ENCODE assay signal across 10 cellular contexts in the genomic region with DNA sequence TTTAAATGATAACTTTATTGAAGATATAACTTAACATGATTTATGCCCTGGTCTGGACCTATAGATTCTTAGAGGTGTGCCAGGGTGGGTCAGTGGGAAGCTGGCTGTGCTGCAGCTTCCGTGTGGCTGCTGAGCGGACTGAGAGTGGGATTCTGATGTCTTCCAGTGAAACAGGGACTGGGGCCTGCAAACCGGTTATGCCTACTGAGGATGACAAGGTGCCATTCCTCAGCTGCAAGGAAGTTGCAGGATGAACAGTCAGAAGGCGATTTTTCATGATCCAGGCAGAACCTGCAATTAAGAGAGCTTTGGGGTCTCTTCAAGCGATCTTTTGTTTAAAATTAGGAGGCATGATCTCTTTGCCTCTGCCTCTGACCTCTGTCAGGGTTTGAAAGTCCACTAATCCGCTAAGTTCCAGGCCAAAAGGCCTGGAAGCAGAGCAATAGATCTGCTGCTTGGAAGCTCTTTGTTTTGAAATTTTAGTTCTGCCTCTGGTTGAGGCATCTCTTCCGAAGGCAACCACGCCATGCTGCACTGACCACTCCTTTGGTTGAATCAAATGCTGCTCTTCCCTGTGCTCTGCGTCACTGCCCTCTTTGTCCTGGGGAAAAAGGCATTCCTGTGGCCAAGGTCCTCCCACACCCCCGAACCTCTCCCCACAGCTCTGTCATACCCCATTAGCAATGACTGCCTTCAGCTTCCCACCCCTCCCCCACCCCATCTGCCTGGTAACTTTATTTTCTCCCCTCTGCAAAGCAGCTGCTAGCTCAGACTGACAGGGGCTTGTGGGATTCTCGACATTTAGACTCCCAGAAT. TPM values are rescaled to one million over a fixed set of nuclear protein-coding genes. Genes with fewer than 3 reads are reported as not detected.
A peak's percentile ranks its signal among the peaks of the same experiment; 100 is the strongest.
DNase-seq lines count a peak whose midpoint lies in the region; ATAC-seq, FAIRE-seq and TF ChIP-seq lines count a peak whose summit lies in the region.
"Had no signal": no experiment of that assay in that cellular context is flagged by ENCODE, and none has a peak within 500 bp of the region (broad histone marks: within the 10 kb centered on the region; RNA-seq: fewer than 3 reads in every experiment).

No MANE protein-coding gene starts in this region.

- H3K27ac ChIP-seq in CD4-positive, CD25-positive, alpha-beta regulatory T cell (ENCODE audit: insufficient read depth, low read length, poor library complexity, severe bottlenecking), result peak overlapping the region; percentile 82
- H3K27ac ChIP-seq in HepG2 (ENCODE audit: extremely low read length, insufficient read depth, low read length), result peak overlapping the region; percentile 67
- H3K27ac ChIP-seq in coronary artery, result no peak overlapping the region
- H3K27ac ChIP-seq: HL-60 had no signal

- BruUV-seq in HepG2 (replicated peaks; lab: Mats Ljungman, UMichigan), result no TSS peak

- peaks cover 34 to 79% (median 60%) of the 10 kb centered on the region in 4 donors for H3K4me1 Mint-ChIP-seq in CD4-positive, CD25-positive, alpha-beta regulatory T cell
- H3K4me1 Mint-ChIP-seq in activated CD8-positive, alpha-beta T cell treated with anti-CD3 and anti-CD28 coated beads, Interleukin-2, amount 10 ng/mL, durations not matched to agents 7 days and 5 days (ENCODE audit: low read depth), result peaks cover 50% of the 10 kb centered on the region

- ATAC-seq in CD4-positive, CD25-positive, alpha-beta regulatory T cell (ENCODE audit: low read depth in 2 of 2), result no peak
- no peak for ATAC-seq in activated CD8-positive, alpha-beta T cell treated with anti-CD3 and anti-CD28 coated beads, Interleukin-2, amount 10 ng/mL, durations not matched to agents 7 days and 5 days
- ATAC-seq in HepG2 (peak; percentile 57), HG02981 (IDR thresholded peaks at IDR 0.05; ENCODE audit: unreplicated experiment) (no peak)
- ATAC-seq: heart right ventricle had no signal

- WGBS in HepG2 (ENCODE audit: low lambda C conversion rate), result 10% methylated on average over 11 of the region's 11 CpGs

- peaks cover 61% of the 10 kb centered on the region for H3K4me1 ChIP-seq in CD4-positive, CD25-positive, alpha-beta regulatory T cell (ENCODE audit: control insufficient read depth, insufficient read depth, low read length, poor library complexity, severe bottlenecking)
- H3K4me1 ChIP-seq in HepG2 (ENCODE audit: insufficient read depth, low read length), result peaks cover 67% of the 10 kb centered on the region

- H3K27ac Mint-ChIP-seq in CD4-positive, CD25-positive, alpha-beta regulatory T cell, result peak overlapping the region; percentile 89 to 99 (median 90)
- peak overlapping the region; percentile 84 for H3K27ac Mint-ChIP-seq in activated CD8-positive, alpha-beta T cell treated with anti-CD3 and anti-CD28 coated beads, Interleukin-2, amount 10 ng/mL, durations not matched to agents 7 days and 5 days

- peak; percentile 52 to 62; a peak in 3 of 4 replicates for TF ChIP-seq POLR2A in HepG2 (IDR thresholded peaks at IDR 0.05; ENCODE audit: insufficient read depth in 1 of 2, low read depth in 2 of 2, low read length in 2 of 2)

- no peaks in the 10 kb centered on the region for H3K9me3 Mint-ChIP-seq in CD4-positive, CD25-positive, alpha-beta regulatory T cell
- no peaks in the 10 kb centered on the region for H3K9me3 Mint-ChIP-seq in activated CD8-positive, alpha-beta T cell treated with anti-CD3 and anti-CD28 coated beads, Interleukin-2, amount 10 ng/mL, durations not matched to agents 7 days and 5 days (ENCODE audit: insufficient read depth)

- in situ Hi-C loops in HepG2 (cut with HindIII; ENCODE audit: extremely low pct_ligation_motif_present, low pct_unique_long_range_greater_than_20kb), result no loop called here

- no peaks in the 10 kb centered on the region for H3K36me3 ChIP-seq in CD4-positive, CD25-positive, alpha-beta regulatory T cell (ENCODE audit: control insufficient read depth, insufficient read depth, low read length)
- H3K36me3 ChIP-seq in HepG2 (replicated peaks in 1 of 2; ENCODE audit: control insufficient read depth in 1 of 2, insufficient read depth in 2 of 2, low read length in 2 of 2), result no peaks in the 10 kb centered on the region; a peak in 1 of 5 replicates
- H3K36me3 ChIP-seq: heart right ventricle had no signal

- intact Hi-C loops in HepG2 (cut with micrococcal nuclease; ENCODE audit: unreplicated experiment), result loop anchor here (1.0 kb wide), 2 partner anchors 22 to 26 kb away; a partner anchor contains a TSS

- H3K4me3 Mint-ChIP-seq in CD4-positive, CD25-positive, alpha-beta regulatory T cell, result peak overlapping the region; percentile 86 to 100 (median 98)
- no peak overlapping the region for H3K4me3 Mint-ChIP-seq in activated CD8-positive, alpha-beta T cell treated with anti-CD3 and anti-CD28 coated beads, Interleukin-2, amount 10 ng/mL, durations not matched to agents 7 days and 5 days

- peak; percentile 26 for FAIRE-seq in HepG2 (lab: Jason Lieb, UNC)

- peaks cover 5% of the 10 kb centered on the region for H3K36me3 Mint-ChIP-seq in CD4-positive, CD25-positive, alpha-beta regulatory T cell
- peaks cover 6% of the 10 kb centered on the region for H3K36me3 Mint-ChIP-seq in activated CD8-positive, alpha-beta T cell treated with anti-CD3 and anti-CD28 coated beads, Interleukin-2, amount 10 ng/mL, durations not matched to agents 7 days and 5 days (ENCODE audit: low read depth)

- H3K4me2 ChIP-seq in HepG2 (ENCODE audit: low read depth, low read length), result peak overlapping the region; percentile 97

- H3K27me3 Mint-ChIP-seq in CD4-positive, CD25-positive, alpha-beta regulatory T cell, result no peaks in the 10 kb centered on the region
- H3K27me3 Mint-ChIP-seq in activated CD8-positive, alpha-beta T cell treated with anti-CD3 and anti-CD28 coated beads, Interleukin-2, amount 10 ng/mL, durations not matched to agents 7 days and 5 days (ENCODE audit: low read depth), result no peaks in the 10 kb centered on the region

- no peaks in the 10 kb centered on the region for H3K27me3 ChIP-seq in CD4-positive, CD25-positive, alpha-beta regulatory T cell (ENCODE audit: control insufficient read depth, insufficient read depth, low read length)
- no peaks in the 10 kb centered on the region; a peak in 2 of 5 replicates for H3K27me3 ChIP-seq in HepG2 (ENCODE audit: control insufficient read depth in 1 of 2, insufficient read depth in 2 of 2, low read length in 2 of 2)
- H3K27me3 ChIP-seq: heart right ventricle had no signal

- peak overlapping the region; percentile 68 for H3K9ac ChIP-seq in HepG2 (ENCODE audit: insufficient read depth, low read depth, low read length)

- TF ChIP-seq EP300 in HepG2 (IDR thresholded peaks at IDR 0.05; ENCODE audit: low read depth in 2 of 2, low read length in 2 of 2), result peak in 1 of 2 experiments; percentile 17; a peak in 1 of 4 replicates
- no peak for TF ChIP-seq EP300 in HepG2 (CRISPR knock-in tag; IDR thresholded peaks at IDR 0.05; ENCODE audit: borderline replicate concordance)

- no peak for TF ChIP-seq CTCF in HepG2 (CRISPR knock-in tag; IDR thresholded peaks at IDR 0.05)
- TF ChIP-seq CTCF in coronary artery (IDR thresholded peaks at IDR 0.05), result no peak

- H2AFZ ChIP-seq in HepG2 (ENCODE audit: low read length), result peak overlapping the region; percentile 85

- no peaks in the 10 kb centered on the region for H3K9me3 ChIP-seq in CD4-positive, CD25-positive, alpha-beta regulatory T cell (ENCODE audit: control insufficient read depth in 2 of 2, low read length in 2 of 2)
- no peaks in the 10 kb centered on the region for H3K9me3 ChIP-seq in HepG2 (ENCODE audit: low read length)
- H3K9me3 ChIP-seq: heart right ventricle had no signal

- no peaks in the 10 kb centered on the region for H4K20me1 ChIP-seq in HepG2 (ENCODE audit: insufficient read depth, low read length)

- CTCF ChIA-PET in activated CD8-positive, alpha-beta T cell treated with anti-CD3 and anti-CD28 coated beads, Interleukin-2, amount 10 ng/mL, durations not matched to agents 7 days and 5 days (lab: Charles Lee), result interaction anchor here (0.8 to 6.6 kb wide), 11 partner anchors 10 to 70 kb away, joined by 3 to 76 read pairs (median 6); a partner anchor contains a TSS
- CTCF ChIA-PET in HepG2 (lab: Yijun Ruan, JAX; ENCODE audit: low intra/inter-chr PET ratio, low total read pairs), result interaction anchor here (0.5 kb wide), 1 partner anchor 671 kb away, joined by 3 read pairs; no protein-coding TSS in a partner anchor

- peak overlapping the region; percentile 94 for H3K4me3 ChIP-seq in CD4-positive, CD25-positive, alpha-beta regulatory T cell (ENCODE audit: low read depth, low read length)
- peak overlapping the region; percentile 41 to 100 (median 45) for H3K4me3 ChIP-seq in HepG2 (replicated peaks in 1 of 3; ENCODE audit: insufficient read depth in 1 of 3, low read depth in 2 of 3, low read length in 3 of 3)
- H3K4me3 ChIP-seq in coronary artery, result no peak overlapping the region
- H3K4me3 ChIP-seq: heart right ventricle had no signal

- peaks cover 35% of the 10 kb centered on the region for H3K79me2 ChIP-seq in HepG2 (ENCODE audit: insufficient read depth, low read length)

- POLR2A ChIA-PET in activated CD8-positive, alpha-beta T cell treated with anti-CD3 and anti-CD28 coated beads, Interleukin-2, amount 10 ng/mL, durations not matched to agents 7 days and 5 days (lab: Charles Lee), result interaction anchor here (1.2 to 1.8 kb wide), 4 partner anchors 25 to 30 kb away, joined by 3 to 10 read pairs (median 5); a partner anchor contains a TSS
- POLR2A ChIA-PET in HepG2 (lab: Yijun Ruan, JAX), result interaction anchor here (1.0 to 5.3 kb wide), 9 partner anchors 8 to 415 kb away, joined by 3 to 131 read pairs (median 6); a partner anchor contains a TSS

- no peak; the same call in 1 of the 2 replicates for TF ChIP-seq RAD21 in HepG2 (CRISPR knock-in tag; IDR thresholded peaks at IDR 0.05)

- DNase-seq in CD4-positive, CD25-positive, alpha-beta regulatory T cell, result no peak
- DNase-seq in HT1080 (ENCODE audit: low read depth) (peak; percentile 77), HepG2 (ENCODE audit: low spot score) (peak; percentile 70), dedifferentiated amniotic fluid mesenchymal stem cell (ENCODE audit: extremely low spot score) (no peak), coronary artery (ENCODE audit: low spot score) (no peak)
- DNase-seq in activated CD8-positive, alpha-beta T cell treated with anti-CD3 and anti-CD28 coated beads, Interleukin-2, amount 10 ng/mL, durations not matched to agents 7 days and 5 days, result no peak
- no peak for DNase-seq in stimulated activated CD4-positive, alpha-beta T cell treated with anti-CD3 and anti-CD28 coated beads, Interleukin-4, amount 100 ng/mL, for 1 hour
- DNase-seq: heart right ventricle had no signal

RNA-seq across cellular contexts. Expression of a gene that starts 2.0 kb away (rescaled TPM):
- total RNA-seq in CD4-positive, CD25-positive, alpha-beta regulatory T cell, result 4.6 TPM
- polyA plus RNA-seq in CD4-positive, CD25-positive, alpha-beta regulatory T cell, result 10 to 100 TPM in 1 of 4 donors, 1 to 10 TPM in 3; 7.0 to 12.8 (median 8.7) TPM
- total RNA-seq in HT1080 (2014; rRNA removed; shearing (Covaris generic)), result 0.19 and 0.33 TPM in 2 replicates
- 0.52 and 0.70 TPM in 2 replicates for polyA plus RNA-seq in HT1080 (2015; cell fraction: cytosol; rRNA removed)
- polyA plus RNA-seq in HT1080 (2015; cell fraction: nucleus; rRNA removed), result 0.24 and 0.36 TPM in 2 replicates
- total RNA-seq in activated CD8-positive, alpha-beta T cell treated with anti-CD3 and anti-CD28 coated beads, Interleukin-2, amount 10 ng/mL, durations not matched to agents 7 days and 5 days, result 1 to 10 TPM; 1.2 to 1.4 TPM
- total RNA-seq in HepG2 (2016; rRNA removed; fragmentation: Illumina TruSeq; extraction: Trizol), result 4.3 and 4.5 TPM in 2 replicates
- total RNA-seq in HepG2 (2016; cell fraction: cytosol; rRNA removed; fragmentation: Illumina TruSeq; extraction: Trizol; ENCODE audit: low read depth), result 1.1 and 1.2 TPM in 2 replicates
- total RNA-seq in HepG2 (2016; cell fraction: insoluble cytoplasmic fraction; rRNA removed; fragmentation: Illumina TruSeq; extraction: Trizol), result 4.0 and 5.3 TPM in 2 replicates
- 3.7 and 4.4 TPM in 2 replicates for total RNA-seq in HepG2 (2016; cell fraction: membrane; rRNA removed; fragmentation: Illumina TruSeq; extraction: Trizol)
- 3.6 TPM in 2 replicates for total RNA-seq in HepG2 (2016; cell fraction: nucleus; rRNA removed; fragmentation: Illumina TruSeq; extraction: Trizol)
- polyA plus RNA-seq in HepG2 (2011; rRNA removed), result 1.5 and 2.1 TPM in 2 replicates
- 1.5 and 2.6 TPM in 2 replicates for polyA plus RNA-seq in HepG2 (2011; cell fraction: cytosol; rRNA removed)
- polyA plus RNA-seq in HepG2 (2011; cell fraction: nucleus; rRNA removed), result 0.71 and 0.80 TPM in 2 replicates
- 5.4 and 6.9 TPM in 2 replicates for polyA plus RNA-seq in HepG2 (2012)
- polyA plus RNA-seq in HepG2 (2016; cell fraction: cytosol; fragmentation: Illumina TruSeq; extraction: Trizol; ENCODE audit: low read depth), result 0.60 and 0.85 TPM in 2 replicates
- polyA plus RNA-seq in HepG2 (2016; cell fraction: insoluble cytoplasmic fraction; fragmentation: Illumina TruSeq; extraction: Trizol; ENCODE audit: low read depth), result 2.9 and 4.2 TPM in 2 replicates
- 1.7 and 1.8 TPM in 2 replicates for polyA plus RNA-seq in HepG2 (2016; cell fraction: membrane; fragmentation: Illumina TruSeq; extraction: Trizol; ENCODE audit: low read depth)
- 5.0 and 6.2 TPM in 2 replicates for polyA plus RNA-seq in HepG2 (2016; cell fraction: nucleus; fragmentation: Illumina TruSeq; extraction: Trizol; ENCODE audit: insufficient read depth, low read depth)
- polyA minus RNA-seq in HepG2 (2011; rRNA and poly(A)+ RNA removed; ENCODE audit: low replicate concordance), result 6.2 TPM in 1 of 2 replicates, not detected in the other
- 2.0 and 2.7 TPM in 2 replicates for polyA minus RNA-seq in HepG2 (2011; cell fraction: cytosol; rRNA and poly(A)+ RNA removed)
- polyA minus RNA-seq in HepG2 (2011; cell fraction: nucleus; rRNA and poly(A)+ RNA removed), result 1.4 and 2.6 TPM in 2 replicates

RNA-seq across cellular contexts. Expression of a gene that starts 2.1 kb away (rescaled TPM):
- total RNA-seq in CD4-positive, CD25-positive, alpha-beta regulatory T cell, result 28.0 TPM
- 10 to 100 TPM; 43.2 to 73.8 (median 49.0) TPM for polyA plus RNA-seq in CD4-positive, CD25-positive, alpha-beta regulatory T cell
- 10.6 and 11.3 TPM in 2 replicates for total RNA-seq in HT1080 (2014; rRNA removed; shearing (Covaris generic))
- polyA plus RNA-seq in HT1080 (2015; cell fraction: cytosol; rRNA removed), result 13.0 and 13.9 TPM in 2 replicates
- 4.1 and 6.2 TPM in 2 replicates for polyA plus RNA-seq in HT1080 (2015; cell fraction: nucleus; rRNA removed)
- total RNA-seq in activated CD8-positive, alpha-beta T cell treated with anti-CD3 and anti-CD28 coated beads, Interleukin-2, amount 10 ng/mL, durations not matched to agents 7 days and 5 days, result 10 to 100 TPM; 29.0 to 30.3 TPM
- total RNA-seq in HepG2 (2016; rRNA removed; fragmentation: Illumina TruSeq; extraction: Trizol), result 151 and 181 TPM in 2 replicates
- 20.8 and 20.9 TPM in 2 replicates for total RNA-seq in HepG2 (2016; cell fraction: cytosol; rRNA removed; fragmentation: Illumina TruSeq; extraction: Trizol; ENCODE audit: low read depth)
- total RNA-seq in HepG2 (2016; cell fraction: insoluble cytoplasmic fraction; rRNA removed; fragmentation: Illumina TruSeq; extraction: Trizol), result 143 and 194 TPM in 2 replicates
- total RNA-seq in HepG2 (2016; cell fraction: membrane; rRNA removed; fragmentation: Illumina TruSeq; extraction: Trizol), result 32.3 and 33.6 TPM in 2 replicates
- total RNA-seq in HepG2 (2016; cell fraction: nucleus; rRNA removed; fragmentation: Illumina TruSeq; extraction: Trizol), result 129 and 136 TPM in 2 replicates
- polyA plus RNA-seq in HepG2 (2011; rRNA removed), result 153 and 175 TPM in 2 replicates
- polyA plus RNA-seq in HepG2 (2011; cell fraction: cytosol; rRNA removed), result 103 and 140 TPM in 2 replicates
- polyA plus RNA-seq in HepG2 (2011; cell fraction: nucleus; rRNA removed), result 97.8 and 111 TPM in 2 replicates
- polyA plus RNA-seq in HepG2 (2012), result 154 and 170 TPM in 2 replicates
- polyA plus RNA-seq in HepG2 (2016; cell fraction: cytosol; fragmentation: Illumina TruSeq; extraction: Trizol; ENCODE audit: low read depth), result 10.8 and 11.0 TPM in 2 replicates
- polyA plus RNA-seq in HepG2 (2016; cell fraction: insoluble cytoplasmic fraction; fragmentation: Illumina TruSeq; extraction: Trizol; ENCODE audit: low read depth), result 162 and 177 TPM in 2 replicates
- 19.7 and 20.5 TPM in 2 replicates for polyA plus RNA-seq in HepG2 (2016; cell fraction: membrane; fragmentation: Illumina TruSeq; extraction: Trizol; ENCODE audit: low read depth)
- 75.4 and 82.9 TPM in 2 replicates for polyA plus RNA-seq in HepG2 (2016; cell fraction: nucleus; fragmentation: Illumina TruSeq; extraction: Trizol; ENCODE audit: insufficient read depth, low read depth)
- polyA minus RNA-seq in HepG2 (2011; rRNA and poly(A)+ RNA removed; ENCODE audit: low replicate concordance), result 5.0 and 112 TPM in 2 replicates
- 52.5 and 73.0 TPM in 2 replicates for polyA minus RNA-seq in HepG2 (2011; cell fraction: cytosol; rRNA and poly(A)+ RNA removed)
- polyA minus RNA-seq in HepG2 (2011; cell fraction: nucleus; rRNA and poly(A)+ RNA removed), result 221 and 291 TPM in 2 replicates

RNA-seq across cellular contexts. Expression of a gene that starts 25.5 kb away (rescaled TPM):
- total RNA-seq in CD4-positive, CD25-positive, alpha-beta regulatory T cell, result 178 TPM
- 100 to 1,000 TPM; 272 to 336 (median 287) TPM for polyA plus RNA-seq in CD4-positive, CD25-positive, alpha-beta regulatory T cell
- total RNA-seq in HT1080 (2014; rRNA removed; shearing (Covaris generic)), result 378 and 390 TPM in 2 replicates
- 253 and 278 TPM in 2 replicates for polyA plus RNA-seq in HT1080 (2015; cell fraction: cytosol; rRNA removed)
- polyA plus RNA-seq in HT1080 (2015; cell fraction: nucleus; rRNA removed), result 475 and 539 TPM in 2 replicates
- total RNA-seq in activated CD8-positive, alpha-beta T cell treated with anti-CD3 and anti-CD28 coated beads, Interleukin-2, amount 10 ng/mL, durations not matched to agents 7 days and 5 days, result 100 to 1,000 TPM; 362 to 394 TPM
- total RNA-seq in HepG2 (2016; rRNA removed; fragmentation: Illumina TruSeq; extraction: Trizol), result 454 and 733 TPM in 2 replicates
- total RNA-seq in HepG2 (2016; cell fraction: cytosol; rRNA removed; fragmentation: Illumina TruSeq; extraction: Trizol; ENCODE audit: low read depth), result 40.2 and 45.7 TPM in 2 replicates
- total RNA-seq in HepG2 (2016; cell fraction: insoluble cytoplasmic fraction; rRNA removed; fragmentation: Illumina TruSeq; extraction: Trizol), result 445 and 739 TPM in 2 replicates
- 92.3 and 106 TPM in 2 replicates for total RNA-seq in HepG2 (2016; cell fraction: membrane; rRNA removed; fragmentation: Illumina TruSeq; extraction: Trizol)
- 346 and 369 TPM in 2 replicates for total RNA-seq in HepG2 (2016; cell fraction: nucleus; rRNA removed; fragmentation: Illumina TruSeq; extraction: Trizol)
- 215 and 264 TPM in 2 replicates for polyA plus RNA-seq in HepG2 (2011; rRNA removed)
- polyA plus RNA-seq in HepG2 (2011; cell fraction: cytosol; rRNA removed), result 129 and 152 TPM in 2 replicates
- 61.2 and 69.5 TPM in 2 replicates for polyA plus RNA-seq in HepG2 (2011; cell fraction: nucleus; rRNA removed)
- 143 and 176 TPM in 2 replicates for polyA plus RNA-seq in HepG2 (2012)
- polyA plus RNA-seq in HepG2 (2016; cell fraction: cytosol; fragmentation: Illumina TruSeq; extraction: Trizol; ENCODE audit: low read depth), result 21.5 and 24.7 TPM in 2 replicates
- 503 and 513 TPM in 2 replicates for polyA plus RNA-seq in HepG2 (2016; cell fraction: insoluble cytoplasmic fraction; fragmentation: Illumina TruSeq; extraction: Trizol; ENCODE audit: low read depth)
- polyA plus RNA-seq in HepG2 (2016; cell fraction: membrane; fragmentation: Illumina TruSeq; extraction: Trizol; ENCODE audit: low read depth), result 41.2 and 52.0 TPM in 2 replicates
- 228 and 232 TPM in 2 replicates for polyA plus RNA-seq in HepG2 (2016; cell fraction: nucleus; fragmentation: Illumina TruSeq; extraction: Trizol; ENCODE audit: insufficient read depth, low read depth)
- polyA minus RNA-seq in HepG2 (2011; rRNA and poly(A)+ RNA removed; ENCODE audit: low replicate concordance), result 569 and 652 TPM in 2 replicates
- 159 and 172 TPM in 2 replicates for polyA minus RNA-seq in HepG2 (2011; cell fraction: cytosol; rRNA and poly(A)+ RNA removed)
- 290 and 331 TPM in 2 replicates for polyA minus RNA-seq in HepG2 (2011; cell fraction: nucleus; rRNA and poly(A)+ RNA removed)

Comparison
In these comparisons a context has a peak if more than half of its experiments do, and no peak if none do; other contexts are left out.
1. DNase-seq: peak in HT1080 (single experiment) and HepG2 (single experiment); none in CD4-positive, CD25-positive, alpha-beta regulatory T cell (0 of 3), activated CD8-positive, alpha-beta T cell treated with anti-CD3 and anti-CD28 coated beads, Interleukin-2, amount 10 ng/mL, durations not matched to agents 7 days and 5 days (single experiment), dedifferentiated amniotic fluid mesenchymal stem cell (single experiment), stimulated activated CD4-positive, alpha-beta T cell treated with anti-CD3 and anti-CD28 coated beads, Interleukin-4, amount 100 ng/mL, for 1 hour (single experiment) and coronary artery (single experiment).
2. H3K27ac ChIP-seq: peak in CD4-positive, CD25-positive, alpha-beta regulatory T cell (single experiment) and HepG2 (single experiment); none in coronary artery (0 of 2).